Comparison of ENCODE assay signal across 9 cellular contexts in genomic region chr5:42756630-42757601, GRCh38. TPM values are rescaled to one million over a fixed set of nuclear protein-coding genes. Genes with fewer than 3 reads are reported as not detected.
DNase-seq lines count a peak whose midpoint lies in the region; FAIRE-seq and TF ChIP-seq lines count a peak whose summit lies in the region.
"Had no signal": no experiment of that assay in that cellular context is flagged by ENCODE, and none has a peak within 500 bp of the region (broad histone marks: within the 10 kb centered on the region; RNA-seq: fewer than 3 reads in every experiment).

TSS of gene CCDC152 (plus strand) at chr5:42756818. CDS start at chr5:42759122, 2,304 bp downstream.

- no peaks in the 10 kb centered on the region for H3K27me3 ChIP-seq in AG04450 (ENCODE audit: control insufficient read depth, insufficient read depth, low read length)

- no peak for TF ChIP-seq CTCF in AG04450 (IDR thresholded peaks at IDR 0.05; ENCODE audit: low read depth, low read length)
- TF ChIP-seq CTCF in GM20000 (IDR thresholded peaks at IDR 0.05; ENCODE audit: extremely low read depth, missing control alignments), result no peak
- TF ChIP-seq CTCF in fibroblast of pulmonary artery (IDR thresholded peaks at IDR 0.05; ENCODE audit: low read length, missing control alignments), result no peak

- peak within 1 kb of the TSS; percentile 55 for H3K4me3 ChIP-seq in AG04450 (ENCODE audit: low read depth, low read length)
- H3K4me3 ChIP-seq in fibroblast of pulmonary artery (replicated peaks; ENCODE audit: low read depth, low read length), result peak within 1 kb of the TSS; percentile 43

- no peak for DNase-seq in AG04450 (ENCODE audit: low read depth, low spot score)
- peak; percentile 13 for DNase-seq in GM20000 (ENCODE audit: low spot score)
- peak; percentile 33 for DNase-seq in activated T-cell treated with anti-CD3 and anti-CD28 coated beads for 1 hour (ENCODE audit: low read depth)
- DNase-seq in fibroblast of pulmonary artery (ENCODE audit: low read depth), result peak; percentile 17
- DNase-seq in posterior cingulate gyrus, result peak; percentile 10 to 90 (median 36)
- peak; percentile 86 for DNase-seq in urothelium cell line (ENCODE audit: low spot score)
- DNase-seq in UCSD-AML1 (lab: John Stamatoyannopoulos, UW; ENCODE audit: unreplicated experiment), result no peak
- DNase-seq: DND-41 had no signal

- H3K27ac ChIP-seq in AG04450 (ENCODE audit: low read depth, low read length), result no peak within 1 kb of the TSS
- peak within 1 kb of the TSS; percentile 68 for H3K27ac ChIP-seq in KOPT-K1 (ENCODE audit: low read depth, low read length, poor library complexity, severe bottlenecking)

- no peaks in the 10 kb centered on the region for H3K9me3 ChIP-seq in AG04450 (ENCODE audit: control insufficient read depth, insufficient read depth, low read length)
- no peaks in the 10 kb centered on the region for H3K9me3 ChIP-seq in KOPT-K1 (ENCODE audit: insufficient read depth, low read length, poor library complexity, severe bottlenecking)

- CTCF ChIA-PET in AG04450 (lab: Charles Lee), result interaction anchor here (0.7 to 1.8 kb wide), 2 partner anchors 10 kb away, joined by 4 to 9 read pairs; no protein-coding TSS in a partner anchor

- no peak for FAIRE-seq in urothelium cell line (lab: Jason Lieb, UNC)

- H3K36me3 ChIP-seq in KOPT-K1 (ENCODE audit: insufficient read depth, low read length), result peaks cover 33% of the 10 kb centered on the region

- POLR2A ChIA-PET in AG04450 (lab: Yijun Ruan, JAX), result no interaction called here

- intact Hi-C loops in posterior cingulate gyrus (cut with DNase I), result no loop called here

RNA-seq across cellular contexts. Expression of gene CCDC152, which starts in this region (rescaled TPM):
- polyA plus RNA-seq in AG04450 (2011; rRNA removed), result 1.3 and 2.1 TPM in 2 replicates
- polyA minus RNA-seq in AG04450 (2011; rRNA and poly(A)+ RNA removed), result 0.74 and 1.0 TPM in 2 replicates

Comparison
In these comparisons a context has a peak if more than half of its experiments do, and no peak if none do; other contexts are left out.
1. DNase-seq: peak in GM20000 (single experiment), activated T-cell treated with anti-CD3 and anti-CD28 coated beads for 1 hour (single experiment), fibroblast of pulmonary artery (single experiment), posterior cingulate gyrus (10 of 10) and urothelium cell line (single experiment); none in AG04450 (single experiment) and UCSD-AML1 (single experiment).